ENCODE assay signal across 24 cellular contexts in genomic region chr20:12827796-12828406, GRCh38.
DNase-seq lines count a peak whose midpoint lies in the region; ATAC-seq and TF ChIP-seq lines count a peak whose summit lies in the region.
"Had no signal": no experiment of that assay in that cellular context is flagged by ENCODE, and none has a peak within 500 bp of the region (broad histone marks: within the 10 kb centered on the region; RNA-seq: fewer than 3 reads in every experiment).

No MANE protein-coding gene starts in this region.

- H3K4me1 ChIP-seq in cardiac muscle cell (ENCODE audit: low read depth) (peaks cover 29% of the 10 kb centered on the region), heart right ventricle (peaks cover 0 to 17% (median 8%) of the 10 kb centered on the region in 9 donors), upper lobe of right lung (no peaks in the 10 kb centered on the region)
- H3K4me1 ChIP-seq: BLaER1 treated with 17β-estradiol and CSF1 and Interleukin-3, amounts not matched to agents 10 nM and 100 nM; body of pancreas; Caco-2; pancreas had no signal

- H3K4me3 ChIP-seq in cardiac muscle cell (no peak overlapping the region), heart right ventricle (no peak overlapping the region), choroid plexus epithelial cell (ENCODE audit: low read depth, low read length) (no peak overlapping the region), upper lobe of right lung (no peak overlapping the region)
- H3K4me3 ChIP-seq: BLaER1 treated with 17β-estradiol and CSF1 and Interleukin-3, amounts not matched to agents 10 nM and 100 nM; body of pancreas; left ventricle myocardium inferior; pancreas; sigmoid colon had no signal

- DNase-seq in cardiac muscle cell (ENCODE audit: low read depth in 1 of 2, low spot score in 1 of 2): peak in 1 of 2 donors; percentile 22
- DNase-seq in heart right ventricle: no peak
- peak; percentile 16 to 33 for DNase-seq in NCI-H446 (lab: John Stamatoyannopoulos, UW)
- peak; percentile 11 for DNase-seq in choroid plexus epithelial cell (ENCODE audit: low read depth)
- DNase-seq in upper lobe of right lung: no peak
- no peak for DNase-seq in glomerular visceral epithelial cell (ENCODE audit: extremely low spot score)
- DNase-seq: activated B cell treated with CpG ODN at 0.5 μM for 24 hours; activated CD4-positive, alpha-beta memory T cell treated with anti-CD3 and anti-CD28 coated beads, Interleukin-2, amount 10 ng/mL, durations not matched to agents 7 days and 5 days; activated effector memory CD4-positive, alpha-beta T cell treated with Interleukin-2 at 50 U/mL for 16 hours; activated naive CD8-positive, alpha-beta T cell treated with anti-CD3 and anti-CD28 coated beads, Interleukin-2, amount 10 ng/mL, durations not matched to agents 7 days and 5 days; body of pancreas; Caco-2; GF-D8; left ventricle myocardium inferior; midbrain; NCI-H1436 treated with DMSO at 0.1 percent for 48 hours; NCI-H526; pancreas; sigmoid colon; T1000 had no signal

- intact Hi-C loops in heart right ventricle (cut with DNase I) (no loop called here), upper lobe of right lung (cut with DNase I) (no loop called here)

- H3K27ac ChIP-seq in cardiac muscle cell: peak overlapping the region; percentile 45
- H3K27ac ChIP-seq in heart right ventricle: no peak overlapping the region
- no peak overlapping the region for H3K27ac ChIP-seq in upper lobe of right lung
- H3K27ac ChIP-seq: BLaER1 treated with 17β-estradiol and CSF1 and Interleukin-3, amounts not matched to agents 10 nM and 100 nM; body of pancreas; left ventricle myocardium inferior; pancreas; sigmoid colon had no signal

- ATAC-seq in heart right ventricle (no peak), upper lobe of right lung (peak; percentile 25), GM19455 (IDR thresholded peaks at IDR 0.05; ENCODE audit: unreplicated experiment) (no peak), HG03469 (IDR thresholded peaks at IDR 0.05; ENCODE audit: unreplicated experiment) (no peak)
- ATAC-seq: body of pancreas, HCT116 had no signal

- H3K27me3 ChIP-seq in cardiac muscle cell (no peaks in the 10 kb centered on the region), heart right ventricle (no peaks in the 10 kb centered on the region), upper lobe of right lung (no peaks in the 10 kb centered on the region)
- H3K27me3 ChIP-seq: BLaER1 treated with 17β-estradiol and CSF1 and Interleukin-3, amounts not matched to agents 10 nM and 100 nM; body of pancreas; pancreas; sigmoid colon had no signal

- TF ChIP-seq CTCF in cardiac muscle cell (IDR thresholded peaks at IDR 0.05; ENCODE audit: low read depth, low read length): no peak
- TF ChIP-seq CTCF in heart right ventricle (IDR thresholded peaks at IDR 0.05): no peak
- no peak for TF ChIP-seq CTCF in choroid plexus epithelial cell (conservative IDR thresholded peaks at IDR 0.05; ENCODE audit: low read depth, low read length)
- TF ChIP-seq CTCF in upper lobe of right lung (IDR thresholded peaks at IDR 0.05): no peak

- 18 to 27% methylated on average over 2 of the region's 2 CpGs for WGBS in heart right ventricle, 2 donors

- no peaks in the 10 kb centered on the region for H3K9me3 ChIP-seq in cardiac muscle cell (ENCODE audit: low read depth)
- H3K9me3 ChIP-seq in heart right ventricle: no peaks in the 10 kb centered on the region
- no peaks in the 10 kb centered on the region for H3K9me3 ChIP-seq in upper lobe of right lung
- H3K9me3 ChIP-seq: BLaER1 treated with 17β-estradiol and CSF1 and Interleukin-3, amounts not matched to agents 10 nM and 100 nM; body of pancreas; Caco-2; left ventricle myocardium inferior; pancreas; sigmoid colon had no signal

- H3K36me3 ChIP-seq in cardiac muscle cell (no peaks in the 10 kb centered on the region), heart right ventricle (no peaks in the 10 kb centered on the region), upper lobe of right lung (no peaks in the 10 kb centered on the region)
- H3K36me3 ChIP-seq: BLaER1 treated with 17β-estradiol and CSF1 and Interleukin-3, amounts not matched to agents 10 nM and 100 nM; left ventricle myocardium inferior; pancreas; sigmoid colon had no signal

Comparison
In these comparisons a context has a peak if more than half of its experiments do, and no peak if none do; other contexts are left out.
1. DNase-seq: peak in NCI-H446 (2 of 2) and choroid plexus epithelial cell (single experiment); none in heart right ventricle (0 of 2), upper lobe of right lung (single experiment) and glomerular visceral epithelial cell (single experiment).